11 cellular contexts compared by ENCODE assay signal in genomic region chr4:6333301-6334202, GRCh38.
DNase-seq lines count a peak whose midpoint lies in the region; ATAC-seq, FAIRE-seq and TF ChIP-seq lines count a peak whose summit lies in the region.
"Had no signal": no experiment of that assay in that cellular context is flagged by ENCODE, and none has a peak within 500 bp of the region (broad histone marks: within the 10 kb centered on the region; RNA-seq: fewer than 3 reads in every experiment).

No MANE protein-coding gene starts in this region.

- peak; percentile 12 to 30 for DNase-seq in activated T-cell treated with anti-CD3 and anti-CD28 coated beads, Interleukin-2, amount 50 U/mL, for 72 hours
- DNase-seq in activated T-cell treated with anti-CD3 and anti-CD28 coated beads, Interleukin-2, amount 50 U/mL, for 1 hour = no peak
- DNase-seq in HuH-7 (ENCODE audit: low spot score) (peak; percentile 41), bronchial epithelial cell (ENCODE audit: low read depth) (no peak), osteocyte (ENCODE audit: extremely low spot score, unreplicated experiment) (no peak), globus pallidus (ENCODE audit: low spot score) (no peak)
- DNase-seq in effector memory CD8-positive, alpha-beta T cell = no peak
- DNase-seq: activated CD8-positive, alpha-beta memory T cell treated with anti-CD3 and anti-CD28 coated beads, Interleukin-2, amount 50 U/mL, for 4 hours; sigmoid colon; upper lobe of left lung had no signal

- no peak for ATAC-seq in activated T-cell treated with anti-CD3 and anti-CD28 coated beads, Interleukin-2, amount 50 U/mL, for 72 hours (replicated peaks in 1 of 2)
- no peak for ATAC-seq in effector memory CD8-positive, alpha-beta T cell (replicated peaks)
- no peak for ATAC-seq in gastroesophageal sphincter

- 40 to 88% methylated on average over 2 to 7 of the region's 19 CpGs for WGBS in gastroesophageal sphincter (ENCODE audit: low coverage in 1 of 2), 2 donors

- peaks cover 0 to 11% (median 0%) of the 10 kb centered on the region in 3 donors for H3K9me3 ChIP-seq in gastroesophageal sphincter

- FAIRE-seq in bronchial epithelial cell (lab: Jason Lieb, UNC) = no peak

- H3K27ac ChIP-seq in gastroesophageal sphincter = no peak overlapping the region
- H3K27ac ChIP-seq: sigmoid colon, upper lobe of left lung had no signal

- H3K4me1 ChIP-seq in gastroesophageal sphincter = no peaks in the 10 kb centered on the region
- H3K4me1 ChIP-seq: sigmoid colon had no signal

- TF ChIP-seq EP300 in gastroesophageal sphincter (IDR thresholded peaks at IDR 0.05) = no peak

- H3K4me3 ChIP-seq in bronchial epithelial cell (ENCODE audit: low read depth, low read length) (no peak overlapping the region), gastroesophageal sphincter (no peak overlapping the region)
- H3K4me3 ChIP-seq: sigmoid colon, upper lobe of left lung had no signal

- H3K4me3 Mint-ChIP-seq in activated T-cell treated with anti-CD3 and anti-CD28 coated beads, Interleukin-2, amount 50 U/mL, for 72 hours = no peak overlapping the region
- H3K4me3 Mint-ChIP-seq in osteocyte (ENCODE audit: unreplicated experiment) = no peak overlapping the region
- no peak overlapping the region for H3K4me3 Mint-ChIP-seq in effector memory CD8-positive, alpha-beta T cell

- H3K36me3 ChIP-seq in bronchial epithelial cell (ENCODE audit: control insufficient read depth, insufficient read depth, low read length) (no peaks in the 10 kb centered on the region), gastroesophageal sphincter (no peaks in the 10 kb centered on the region)
- H3K36me3 ChIP-seq: sigmoid colon, upper lobe of left lung had no signal

- H3K27ac Mint-ChIP-seq in activated T-cell treated with anti-CD3 and anti-CD28 coated beads, Interleukin-2, amount 50 U/mL, for 72 hours = no peak overlapping the region
- no peak overlapping the region for H3K27ac Mint-ChIP-seq in osteocyte (ENCODE audit: unreplicated experiment)
- H3K27ac Mint-ChIP-seq in effector memory CD8-positive, alpha-beta T cell = no peak overlapping the region

- peaks cover 12% of the 10 kb centered on the region for H3K4me1 Mint-ChIP-seq in activated T-cell treated with anti-CD3 and anti-CD28 coated beads, Interleukin-2, amount 50 U/mL, for 72 hours (ENCODE audit: low read depth)
- no peaks in the 10 kb centered on the region for H3K4me1 Mint-ChIP-seq in osteocyte (ENCODE audit: unreplicated experiment)
- H3K4me1 Mint-ChIP-seq in effector memory CD8-positive, alpha-beta T cell (ENCODE audit: low read depth in 2 of 2) = peaks cover 25 to 28% of the 10 kb centered on the region in 2 donors

- TF ChIP-seq POLR2A in gastroesophageal sphincter (IDR thresholded peaks at IDR 0.05) = no peak

- no peaks in the 10 kb centered on the region for H3K9me3 Mint-ChIP-seq in activated T-cell treated with anti-CD3 and anti-CD28 coated beads, Interleukin-2, amount 50 U/mL, for 72 hours
- no peaks in the 10 kb centered on the region for H3K9me3 Mint-ChIP-seq in osteocyte (ENCODE audit: unreplicated experiment)
- H3K9me3 Mint-ChIP-seq in effector memory CD8-positive, alpha-beta T cell = no peaks in the 10 kb centered on the region

- H3K27me3 ChIP-seq in bronchial epithelial cell (ENCODE audit: control insufficient read depth, insufficient read depth, low read length) (peaks cover 3% of the 10 kb centered on the region), gastroesophageal sphincter (peaks cover 69% of the 10 kb centered on the region)
- H3K27me3 ChIP-seq: upper lobe of left lung had no signal

- H3K36me3 Mint-ChIP-seq in activated T-cell treated with anti-CD3 and anti-CD28 coated beads, Interleukin-2, amount 50 U/mL, for 72 hours (ENCODE audit: insufficient read depth in 2 of 2) = no peaks in the 10 kb centered on the region
- no peaks in the 10 kb centered on the region for H3K36me3 Mint-ChIP-seq in osteocyte (ENCODE audit: unreplicated experiment)
- peaks cover 4% of the 10 kb centered on the region for H3K36me3 Mint-ChIP-seq in effector memory CD8-positive, alpha-beta T cell (ENCODE audit: insufficient read depth)

- TF ChIP-seq CTCF in bronchial epithelial cell (IDR thresholded peaks at IDR 0.05; ENCODE audit: insufficient read depth, low read length, severe bottlenecking) (peak; percentile 51), osteocyte (IDR thresholded peaks at IDR 0.05) (peak; percentile 48), gastroesophageal sphincter (IDR thresholded peaks at IDR 0.05) (peak in 1 of 4 experiments; percentile 6)

- peaks cover 38% of the 10 kb centered on the region for H3K27me3 Mint-ChIP-seq in activated T-cell treated with anti-CD3 and anti-CD28 coated beads, Interleukin-2, amount 50 U/mL, for 72 hours (ENCODE audit: low read depth)
- H3K27me3 Mint-ChIP-seq in osteocyte (ENCODE audit: unreplicated experiment) = peaks cover 17% of the 10 kb centered on the region
- H3K27me3 Mint-ChIP-seq in effector memory CD8-positive, alpha-beta T cell = peaks cover 7 to 30% of the 10 kb centered on the region in 2 donors

Comparison
In these comparisons a context has a peak if more than half of its experiments do, and no peak if none do; other contexts are left out.
1. DNase-seq: peak in activated T-cell treated with anti-CD3 and anti-CD28 coated beads, Interleukin-2, amount 50 U/mL, for 72 hours (2 of 2) and HuH-7 (single experiment); none in activated T-cell treated with anti-CD3 and anti-CD28 coated beads, Interleukin-2, amount 50 U/mL, for 1 hour (single experiment), bronchial epithelial cell (single experiment), osteocyte (single experiment), effector memory CD8-positive, alpha-beta T cell (0 of 3) and globus pallidus (single experiment).